ENCODE assay signal across 7 cellular contexts in genomic region chr19:12938536-12939291, GRCh38. TPM values are rescaled to one million over a fixed set of nuclear protein-coding genes. Genes with fewer than 3 reads are reported as not detected.
DNase-seq lines count a peak whose midpoint lies in the region; ATAC-seq and TF ChIP-seq lines count a peak whose summit lies in the region.

CALR (plus strand) TSS chr19:12938609; CDS start chr19:12938680, 71 bp downstream.

- ATAC-seq in HG02981 (IDR thresholded peaks at IDR 0.05; ENCODE audit: unreplicated experiment) (peak; percentile 1), mucosa of descending colon (peak; percentile 52)

- peak; percentile 100 for TF ChIP-seq POLR2A in uterus (IDR thresholded peaks at IDR 0.05)

- H3K4me1 ChIP-seq in endocrine pancreas (ENCODE audit: control insufficient read depth, insufficient read depth, low read length) (no peaks in the 10 kb centered on the region), mucosa of descending colon (ENCODE audit: low read depth) (peaks cover 25% of the 10 kb centered on the region), uterus (peaks cover 7 to 18% of the 10 kb centered on the region in 2 donors)

- no peaks in the 10 kb centered on the region for H3K9me3 ChIP-seq in endocrine pancreas (ENCODE audit: control insufficient read depth, low read length)
- no peaks in the 10 kb centered on the region for H3K9me3 ChIP-seq in mucosa of descending colon
- no peaks in the 10 kb centered on the region for H3K9me3 ChIP-seq in uterus

- DNase-seq in GM12864 (ENCODE audit: low read depth) (no peak), mucosa of descending colon (peak in 1 of 3 donors; percentile 46), uterus (no peak), DMS79 treated with DMSO at 0.1 percent for 48 hours (lab: John Stamatoyannopoulos, UW) (no peak)

- peak within 1 kb of the TSS; percentile 90 to 94 for H3K27ac ChIP-seq in uterus

- peak within 1 kb of the TSS; percentile 97 for H3K9ac ChIP-seq in endocrine pancreas (ENCODE audit: control insufficient read depth, insufficient read depth, low read length)

- H3K4me3 ChIP-seq in GM12864 (ENCODE audit: low read depth, low read length) (peak within 1 kb of the TSS; percentile 81), endocrine pancreas (ENCODE audit: control insufficient read depth, insufficient read depth, low read length) (peak within 1 kb of the TSS; percentile 84), mucosa of descending colon (peak within 1 kb of the TSS; percentile 98), uterus (peak within 1 kb of the TSS; percentile 89 to 100)

- H3K36me3 ChIP-seq in endocrine pancreas (ENCODE audit: control insufficient read depth, insufficient read depth, low read length) (peaks cover 2% of the 10 kb centered on the region), mucosa of descending colon (ENCODE audit: low read depth) (no peaks in the 10 kb centered on the region), uterus (no peaks in the 10 kb centered on the region)

- intact Hi-C loops in T-helper 1 cell treated with Interleukin-12 subunit alpha and Interleukin-12 subunit beta and Interleukin-4 antibody, amounts not matched to agents 30 ng/mL and 1 ng/mL, for 36 hours (cut with micrococcal nuclease): loop anchor here (1.0 to 10.0 kb wide), 12 partner anchors 8 to 1563 kb away; partner anchors contain the start of genes GADD45GIP1, GCDH, GET3 and JUNB
- intact Hi-C loops in mucosa of descending colon (cut with DNase I, micrococcal nuclease) (no loop called here), uterus (cut with DNase I; ENCODE audit: low total_unique reads) (no loop called here)

- H3K27me3 ChIP-seq in endocrine pancreas (ENCODE audit: control insufficient read depth, insufficient read depth, low read length): no peaks in the 10 kb centered on the region
- no peaks in the 10 kb centered on the region for H3K27me3 ChIP-seq in uterus

- TF ChIP-seq CTCF in GM12864 (IDR thresholded peaks at IDR 0.05; ENCODE audit: low read depth, low read length, missing control alignments) (no peak), mucosa of descending colon (IDR thresholded peaks at IDR 0.05) (no peak), uterus (IDR thresholded peaks at IDR 0.05) (peak in 2 of 4 experiments; percentile 6 to 45)

RNA-seq across cellular contexts. Expression of gene CALR, which starts in this region (rescaled TPM):
- 1,347 and 1,385 TPM in 2 replicates for total RNA-seq in T-helper 1 cell treated with Interleukin-12 subunit alpha and Interleukin-12 subunit beta and Interleukin-4 antibody, amounts not matched to agents 30 ng/mL and 1 ng/mL, for 36 hours
- total RNA-seq in mucosa of descending colon (100 to 1,000 TPM; 433 to 945 (median 637) TPM), uterus (100 to 1,000 TPM; 166 to 616 (median 392) TPM)
